8 cellular contexts compared by ENCODE assay signal in genomic region chr16:86044241-86044671, GRCh38.
DNase-seq lines count a peak whose midpoint lies in the region; ATAC-seq and TF ChIP-seq lines count a peak whose summit lies in the region.

No MANE protein-coding gene starts in this region.

- no peak overlapping the region for H3K18ac ChIP-seq in IMR-90 (ENCODE audit: low read depth, low read length)

- TF ChIP-seq CTCF in IMR-90 (conservative IDR thresholded peaks at IDR 0.05; ENCODE audit: low read depth, low read length): peak; percentile 70
- TF ChIP-seq CTCF in foreskin keratinocyte (conservative IDR thresholded peaks at IDR 0.05): peak; percentile 31

- CTCF ChIA-PET in IMR-90 (lab: Yijun Ruan, JAX): interaction anchor here (1.0 to 2.0 kb wide), 2 partner anchors 29 to 474 kb away, joined by 3 to 4 read pairs; no protein-coding TSS in a partner anchor
- CTCF ChIA-PET in activated CD4-positive, alpha-beta memory T cell treated with anti-CD3 and anti-CD28 coated beads for 36 hours (lab: Charles Lee): interaction anchor here (0.7 to 1.9 kb wide), 5 partner anchors 9 to 474 kb away, joined by 3 to 9 read pairs (median 6); no protein-coding TSS in a partner anchor

- no peak overlapping the region for H2BK15ac ChIP-seq in IMR-90 (ENCODE audit: low read depth, low read length)

- no peaks in the 10 kb centered on the region for H3K9me3 Mint-ChIP-seq in activated CD4-positive, alpha-beta memory T cell treated with anti-CD3 and anti-CD28 coated beads for 36 hours

- H3K27me3 Mint-ChIP-seq in activated CD4-positive, alpha-beta memory T cell treated with anti-CD3 and anti-CD28 coated beads for 36 hours: peaks cover 28% of the 10 kb centered on the region

- H2BK120ac ChIP-seq in IMR-90 (ENCODE audit: low read depth, low read length): peak overlapping the region; percentile 36

- dilution Hi-C loops in IMR-90 (cut with HindIII; ENCODE audit: low sequenced_read_pairs, unreplicated experiment): no loop called here

- peak; percentile 91 for ATAC-seq in IMR-90 (ENCODE audit: low read depth)
- no peak for ATAC-seq in foreskin keratinocyte
- ATAC-seq in GM21786 (IDR thresholded peaks at IDR 0.05; ENCODE audit: unreplicated experiment): no peak
- no peak for ATAC-seq in HG02763 (IDR thresholded peaks at IDR 0.05; ENCODE audit: unreplicated experiment)

- no peaks in the 10 kb centered on the region for H3K79me1 ChIP-seq in IMR-90 (ENCODE audit: low read depth in 1 of 2, low read length in 2 of 2)

- H3K4me3 ChIP-seq in IMR-90 (ENCODE audit: insufficient read depth, low read depth, low read length): no peak overlapping the region

- 52% methylated on average over 3 of the region's 11 CpGs; no CpG with 5 or more reads in 1 of the 2 experiments for WGBS in IMR-90 (ENCODE audit: extremely low coverage in 2 of 2, insufficient read length in 1 of 2), 2 experiments

- H3K4ac ChIP-seq in IMR-90 (ENCODE audit: low read depth, low read length): peak overlapping the region; percentile 20

- H4K20me1 ChIP-seq in IMR-90 (ENCODE audit: insufficient read depth, low read length): no peaks in the 10 kb centered on the region

- H3K56ac ChIP-seq in IMR-90 (ENCODE audit: extremely low read depth, insufficient read depth, low read length): no peak overlapping the region

- H3K27ac ChIP-seq in IMR-90 (ENCODE audit: insufficient read depth, low read length): no peak overlapping the region
- no peak overlapping the region for H3K27ac ChIP-seq in foreskin keratinocyte

- H3K27me3 ChIP-seq in IMR-90 (ENCODE audit: control insufficient read depth, insufficient read depth, low read length): peaks cover 64% of the 10 kb centered on the region
- H3K27me3 ChIP-seq in foreskin keratinocyte: peaks cover 3% of the 10 kb centered on the region

- H3K4me1 ChIP-seq in IMR-90 (ENCODE audit: control insufficient read depth, insufficient read depth, low read length) (no peaks in the 10 kb centered on the region; the same call in 1 of the 2 replicates), foreskin keratinocyte (no peaks in the 10 kb centered on the region)

- no peak overlapping the region for H2AK5ac ChIP-seq in IMR-90 (ENCODE audit: low read depth, low read length)

- no peak overlapping the region for H3K4me3 Mint-ChIP-seq in activated CD4-positive, alpha-beta memory T cell treated with anti-CD3 and anti-CD28 coated beads for 36 hours

- no peaks in the 10 kb centered on the region for H3K36me3 Mint-ChIP-seq in activated CD4-positive, alpha-beta memory T cell treated with anti-CD3 and anti-CD28 coated beads for 36 hours

- DNase-seq in CMK (ENCODE audit: low read depth): peak; percentile 30
- peak; percentile 64 for DNase-seq in IMR-90
- DNase-seq in activated CD4-positive, alpha-beta memory T cell treated with anti-CD3 and anti-CD28 coated beads for 36 hours: peak; percentile 59
- DNase-seq in foreskin keratinocyte: no peak
- DNase-seq in stimulated activated CD4-positive, alpha-beta T cell treated with anti-CD3 and anti-CD28 coated beads, Interleukin-12 subunit alpha, Interleukin-12 subunit beta, amount 100 ng/mL, for 24 hours (ENCODE audit: low read depth in 2 of 2): peak; percentile 9 to 55
- DNase-seq in kidney glomerular epithelial cell (lab: John Stamatoyannopoulos, UW): no peak

- intact Hi-C loops in IMR-90 (cut with micrococcal nuclease): loop anchor here (1.0 kb wide), 1 partner anchor 476 kb away; no protein-coding TSS in a partner anchor
- intact Hi-C loops in activated CD4-positive, alpha-beta memory T cell treated with anti-CD3 and anti-CD28 coated beads for 36 hours (cut with micrococcal nuclease): loop anchor here (10.0 kb wide), 1 partner anchor 471 kb away; the partner anchor contains the start of gene FOXF1

- TF ChIP-seq RAD21 in IMR-90 (IDR thresholded peaks at IDR 0.05; ENCODE audit: low read length): peak; percentile 73

- H3K4me2 ChIP-seq in IMR-90 (ENCODE audit: low read depth, low read length): no peak overlapping the region

- POLR2A ChIA-PET in IMR-90 (lab: Charles Lee; ENCODE audit: unreplicated experiment): no interaction called here
- POLR2A ChIA-PET in activated CD4-positive, alpha-beta memory T cell treated with anti-CD3 and anti-CD28 coated beads for 36 hours (lab: Charles Lee): no interaction called here

- no TSS peak for BruUV-seq in IMR-90 (replicated peaks; lab: Mats Ljungman, UMichigan)

- peaks cover 14% of the 10 kb centered on the region for H3K4me1 Mint-ChIP-seq in activated CD4-positive, alpha-beta memory T cell treated with anti-CD3 and anti-CD28 coated beads for 36 hours (ENCODE audit: low read depth)

- peak overlapping the region; percentile 23 for H2AK9ac ChIP-seq in IMR-90 (replicated peaks; ENCODE audit: low read depth, low read length, poor library complexity)

- in situ Hi-C loops in IMR-90 (cut with MboI; ENCODE audit: low sequenced_read_pairs): no loop called here

- no peaks in the 10 kb centered on the region; the same call in 1 of the 2 replicates for H3K9me1 ChIP-seq in IMR-90 (ENCODE audit: insufficient read depth, low read length)

- peak overlapping the region; percentile 38; the same call in 1 of the 2 replicates for H2BK20ac ChIP-seq in IMR-90 (ENCODE audit: low read depth, low read length)

- no peak for TF ChIP-seq POLR2A in IMR-90 (IDR thresholded peaks at IDR 0.05; ENCODE audit: low read depth, low read length)

- H4K91ac ChIP-seq in IMR-90 (ENCODE audit: insufficient read depth, low read depth, low read length): peak overlapping the region; percentile 26

- no peak overlapping the region for H4K8ac ChIP-seq in IMR-90 (ENCODE audit: low read depth in 2 of 2, low read length in 2 of 2)

- no peak overlapping the region for H3K23ac ChIP-seq in IMR-90 (ENCODE audit: low read depth, low read length)

- H3K9ac ChIP-seq in IMR-90 (ENCODE audit: low read depth, low read length): no peak overlapping the region

- H2BK5ac ChIP-seq in IMR-90 (ENCODE audit: low read depth, low read length, poor library complexity, severe bottlenecking): no peak overlapping the region

- no peaks in the 10 kb centered on the region for H3K9me3 ChIP-seq in IMR-90 (ENCODE audit: control insufficient read depth, insufficient read depth, low read length)

- no peak overlapping the region for H4K5ac ChIP-seq in IMR-90 (ENCODE audit: low read depth, low read length)

- no peaks in the 10 kb centered on the region for H3K36me3 ChIP-seq in IMR-90 (ENCODE audit: control insufficient read depth, insufficient read depth, low read length)

- no peak overlapping the region for H3K27ac Mint-ChIP-seq in activated CD4-positive, alpha-beta memory T cell treated with anti-CD3 and anti-CD28 coated beads for 36 hours

- H2AFZ ChIP-seq in IMR-90 (replicated peaks; ENCODE audit: low read length, poor library complexity): peak overlapping the region; percentile 16

- no peak overlapping the region for H3K14ac ChIP-seq in IMR-90 (replicated peaks; ENCODE audit: low read depth, low read length)

TF ChIP-seq in IMR-90, 13 proteins besides CTCF, POLR2A, EP300 and RAD21:
- TF ChIP-seq MAZ (IDR thresholded peaks at IDR 0.05; ENCODE audit: borderline replicate concordance, low read depth, low read length): peak; percentile 16; the same call in 1 of the 2 replicates
- peak; percentile 77 for TF ChIP-seq SMC3 (IDR thresholded peaks at IDR 0.05; ENCODE audit: low read depth, low read length)
- no peak for TF ChIP-seq RFX5 (IDR thresholded peaks at IDR 0.05; ENCODE audit: low read depth, low read length)
TF ChIP-seq in IMR-90: peak in this region for 2.

Comparison
In these comparisons a context has a peak if more than half of its experiments do, and no peak if none do; other contexts are left out.
1. DNase-seq: peak in CMK (single experiment), IMR-90 (single experiment), activated CD4-positive, alpha-beta memory T cell treated with anti-CD3 and anti-CD28 coated beads for 36 hours (single experiment) and stimulated activated CD4-positive, alpha-beta T cell treated with anti-CD3 and anti-CD28 coated beads, Interleukin-12 subunit alpha, Interleukin-12 subunit beta, amount 100 ng/mL, for 24 hours (2 of 2); none in foreskin keratinocyte (0 of 2) and kidney glomerular epithelial cell (single experiment).